In the genomic region with DNA sequence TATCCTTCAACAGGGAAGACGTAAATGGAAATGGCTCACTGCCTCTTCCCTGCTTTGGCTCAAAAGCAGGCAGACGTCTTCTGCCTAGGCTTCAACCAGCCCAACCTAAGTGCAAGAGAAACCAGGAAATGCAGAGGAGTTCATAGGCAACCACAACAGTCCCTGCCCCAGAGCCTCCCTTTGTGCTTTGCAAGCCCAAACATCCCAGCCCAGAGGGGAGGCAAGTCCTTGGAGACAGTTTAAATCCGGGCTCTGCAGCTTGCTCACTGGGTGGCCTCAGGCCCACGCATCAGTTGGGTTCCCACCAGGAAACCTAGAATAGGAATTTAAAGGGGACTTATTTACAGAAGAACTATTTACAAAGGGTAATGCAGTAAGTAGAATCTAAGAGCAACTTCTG, we compare ENCODE assay signal across 12 cellular contexts. TPM values are rescaled to one million over a fixed set of nuclear protein-coding genes. Genes with fewer than 3 reads are reported as not detected.
DNase-seq lines count a peak whose midpoint lies in the region; ATAC-seq lines count a peak whose summit lies in the region.
"Had no signal": no experiment of that assay in that cellular context is flagged by ENCODE, and none has a peak within 500 bp of the region (broad histone marks: within the 10 kb centered on the region; RNA-seq: fewer than 3 reads in every experiment).

No MANE protein-coding gene starts in this region.

- H3K27ac Mint-ChIP-seq in CD8-positive, alpha-beta memory T cell: peak overlapping the region; percentile 58 to 92 (median 86)
- peak overlapping the region; percentile 87 for H3K27ac Mint-ChIP-seq in activated T-helper 1 cell treated with anti-CD3 and anti-CD28 coated beads, Interleukin-12 subunit alpha, Interleukin-12 subunit beta, Interleukin-2, Interleukin-4 antibody, amounts not matched to agents 30 ng/mL and 10 ng/mL and 1 ng/mL, durations not matched to agents 14 hours and 24 hours and 36 hours
- peak overlapping the region; percentile 88 to 98 (median 95) for H3K27ac Mint-ChIP-seq in naive thymus-derived CD8-positive, alpha-beta T cell
- H3K27ac Mint-ChIP-seq: IgD-negative memory B cell had no signal

- peak overlapping the region; percentile 32 for H3K4me3 ChIP-seq in CD8-positive, alpha-beta memory T cell (ENCODE audit: low read length)
- H3K4me3 ChIP-seq: tibial nerve had no signal

- peaks cover 2 to 87% (median 18%) of the 10 kb centered on the region in 3 donors for H3K36me3 Mint-ChIP-seq in CD8-positive, alpha-beta memory T cell
- peaks cover 56% of the 10 kb centered on the region for H3K36me3 Mint-ChIP-seq in activated T-helper 1 cell treated with anti-CD3 and anti-CD28 coated beads, Interleukin-12 subunit alpha, Interleukin-12 subunit beta, Interleukin-2, Interleukin-4 antibody, amounts not matched to agents 30 ng/mL and 10 ng/mL and 1 ng/mL, durations not matched to agents 14 hours and 24 hours and 36 hours (ENCODE audit: low read depth)
- peaks cover 0 to 73% (median 16%) of the 10 kb centered on the region in 3 donors for H3K36me3 Mint-ChIP-seq in naive thymus-derived CD8-positive, alpha-beta T cell

- H3K9me3 ChIP-seq in CD8-positive, alpha-beta memory T cell (ENCODE audit: low read length): no peaks in the 10 kb centered on the region
- H3K9me3 ChIP-seq: neutrophil, tibial nerve had no signal

- peak in 2 of 5 donors; percentile 33 to 67 for DNase-seq in CD8-positive, alpha-beta memory T cell
- DNase-seq in activated T-helper 1 cell treated with anti-CD3 and anti-CD28 coated beads, Interleukin-12 subunit alpha, Interleukin-12 subunit beta, Interleukin-2, Interleukin-4 antibody, amounts not matched to agents 30 ng/mL and 10 ng/mL and 1 ng/mL, durations not matched to agents 14 hours and 24 hours and 36 hours (ENCODE audit: low spot score): no peak
- DNase-seq in naive thymus-derived CD8-positive, alpha-beta T cell: peak in 7 of 10 donors; percentile 40 to 69 (median 54)
- no peak for DNase-seq in NCI-H748 (lab: John Stamatoyannopoulos, UW; ENCODE audit: unreplicated experiment)
- DNase-seq in Ammon's horn (ENCODE audit: low spot score): no peak
- DNase-seq: NCI-H510A had no signal

- peaks cover 18% of the 10 kb centered on the region for H3K36me3 ChIP-seq in CD8-positive, alpha-beta memory T cell (ENCODE audit: insufficient read depth, low read length)
- H3K36me3 ChIP-seq: neutrophil, tibial nerve had no signal

- no peaks in the 10 kb centered on the region for H3K9me3 Mint-ChIP-seq in CD8-positive, alpha-beta memory T cell
- no peaks in the 10 kb centered on the region for H3K9me3 Mint-ChIP-seq in activated T-helper 1 cell treated with anti-CD3 and anti-CD28 coated beads, Interleukin-12 subunit alpha, Interleukin-12 subunit beta, Interleukin-2, Interleukin-4 antibody, amounts not matched to agents 30 ng/mL and 10 ng/mL and 1 ng/mL, durations not matched to agents 14 hours and 24 hours and 36 hours
- H3K9me3 Mint-ChIP-seq in naive thymus-derived CD8-positive, alpha-beta T cell: no peaks in the 10 kb centered on the region
- H3K9me3 Mint-ChIP-seq: IgD-negative memory B cell had no signal

- CTCF ChIA-PET in CD8-positive, alpha-beta memory T cell (lab: Charles Lee): interaction anchor here (1.6 kb wide), 1 partner anchor 12 kb away, joined by 7 read pairs; no protein-coding TSS in a partner anchor

- no peaks in the 10 kb centered on the region for H3K27me3 ChIP-seq in CD8-positive, alpha-beta memory T cell (ENCODE audit: insufficient read depth, low read length, poor library complexity, severe bottlenecking)

- POLR2A ChIA-PET in CD8-positive, alpha-beta memory T cell (lab: Charles Lee): interaction anchor here (1.0 kb wide), 1 partner anchor 35 kb away, joined by 3 read pairs; no protein-coding TSS in a partner anchor
- POLR2A ChIA-PET in naive thymus-derived CD8-positive, alpha-beta T cell (lab: Charles Lee): interaction anchor here (0.7 to 6.1 kb wide), 9 partner anchors 14 to 67 kb away, joined by 3 to 48 read pairs (median 4); no protein-coding TSS in a partner anchor

- peak overlapping the region; percentile 8 to 80 (median 67) for H3K4me3 Mint-ChIP-seq in CD8-positive, alpha-beta memory T cell
- H3K4me3 Mint-ChIP-seq in activated T-helper 1 cell treated with anti-CD3 and anti-CD28 coated beads, Interleukin-12 subunit alpha, Interleukin-12 subunit beta, Interleukin-2, Interleukin-4 antibody, amounts not matched to agents 30 ng/mL and 10 ng/mL and 1 ng/mL, durations not matched to agents 14 hours and 24 hours and 36 hours: peak overlapping the region; percentile 68
- peak overlapping the region; percentile 60 to 88 (median 78) for H3K4me3 Mint-ChIP-seq in naive thymus-derived CD8-positive, alpha-beta T cell

- intact Hi-C loops in activated T-helper 1 cell treated with anti-CD3 and anti-CD28 coated beads, Interleukin-12 subunit alpha, Interleukin-12 subunit beta, Interleukin-2, Interleukin-4 antibody, amounts not matched to agents 30 ng/mL and 10 ng/mL and 1 ng/mL, durations not matched to agents 14 hours and 24 hours and 36 hours (cut with micrococcal nuclease): loop anchor here (1.0 to 2.0 kb wide), 4 partner anchors 10 to 38 kb away; no protein-coding TSS in a partner anchor

- peaks cover 44 to 81% (median 59%) of the 10 kb centered on the region in 3 donors for H3K4me1 Mint-ChIP-seq in CD8-positive, alpha-beta memory T cell
- peaks cover 74% of the 10 kb centered on the region for H3K4me1 Mint-ChIP-seq in activated T-helper 1 cell treated with anti-CD3 and anti-CD28 coated beads, Interleukin-12 subunit alpha, Interleukin-12 subunit beta, Interleukin-2, Interleukin-4 antibody, amounts not matched to agents 30 ng/mL and 10 ng/mL and 1 ng/mL, durations not matched to agents 14 hours and 24 hours and 36 hours (ENCODE audit: low read depth)
- peaks cover 46 to 90% (median 82%) of the 10 kb centered on the region in 4 donors for H3K4me1 Mint-ChIP-seq in naive thymus-derived CD8-positive, alpha-beta T cell

- ATAC-seq in HG02852 (IDR thresholded peaks at IDR 0.05; ENCODE audit: unreplicated experiment) (peak; percentile 58), HG02571 (IDR thresholded peaks at IDR 0.05; ENCODE audit: unreplicated experiment) (no peak)
- ATAC-seq in naive thymus-derived CD8-positive, alpha-beta T cell: peak; percentile 82 to 84

- H3K4me1 ChIP-seq in CD8-positive, alpha-beta memory T cell (ENCODE audit: insufficient read depth, low read length): peaks cover 60% of the 10 kb centered on the region

- no peaks in the 10 kb centered on the region for H3K27me3 Mint-ChIP-seq in CD8-positive, alpha-beta memory T cell
- no peaks in the 10 kb centered on the region for H3K27me3 Mint-ChIP-seq in activated T-helper 1 cell treated with anti-CD3 and anti-CD28 coated beads, Interleukin-12 subunit alpha, Interleukin-12 subunit beta, Interleukin-2, Interleukin-4 antibody, amounts not matched to agents 30 ng/mL and 10 ng/mL and 1 ng/mL, durations not matched to agents 14 hours and 24 hours and 36 hours (ENCODE audit: insufficient read depth)
- H3K27me3 Mint-ChIP-seq in naive thymus-derived CD8-positive, alpha-beta T cell: no peaks in the 10 kb centered on the region

- no peak overlapping the region for H3K27ac ChIP-seq in CD8-positive, alpha-beta memory T cell (ENCODE audit: low read depth, low read length)
- H3K27ac ChIP-seq: epithelial cell of prostate, neutrophil, tibial nerve had no signal

RNA-seq across cellular contexts. Expression of a gene that starts 33.4 kb away (rescaled TPM):
- total RNA-seq in CD8-positive, alpha-beta memory T cell: 100 to 1,000 TPM; 229 to 233 TPM
- 156 TPM for polyA plus RNA-seq in CD8-positive, alpha-beta memory T cell
- 411 and 416 TPM in 2 replicates for total RNA-seq in activated T-helper 1 cell treated with anti-CD3 and anti-CD28 coated beads, Interleukin-12 subunit alpha, Interleukin-12 subunit beta, Interleukin-2, Interleukin-4 antibody, amounts not matched to agents 30 ng/mL and 10 ng/mL and 1 ng/mL, durations not matched to agents 14 hours and 24 hours and 36 hours
- total RNA-seq in naive thymus-derived CD8-positive, alpha-beta T cell: 100 to 1,000 TPM; 384 to 405 TPM
- 100 to 1,000 TPM; 150 to 199 (median 153) TPM for polyA plus RNA-seq in naive thymus-derived CD8-positive, alpha-beta T cell

RNA-seq across cellular contexts. Expression of a gene that starts 52.9 kb away (rescaled TPM):
- 1 to 10 TPM; 1.2 to 1.5 TPM for total RNA-seq in CD8-positive, alpha-beta memory T cell
- polyA plus RNA-seq in CD8-positive, alpha-beta memory T cell: not detected
- 1.7 and 2.0 TPM in 2 replicates for total RNA-seq in activated T-helper 1 cell treated with anti-CD3 and anti-CD28 coated beads, Interleukin-12 subunit alpha, Interleukin-12 subunit beta, Interleukin-2, Interleukin-4 antibody, amounts not matched to agents 30 ng/mL and 10 ng/mL and 1 ng/mL, durations not matched to agents 14 hours and 24 hours and 36 hours
- total RNA-seq in naive thymus-derived CD8-positive, alpha-beta T cell: 10 to 100 TPM; 13.6 to 14.9 TPM
- polyA plus RNA-seq in naive thymus-derived CD8-positive, alpha-beta T cell: 1 to 10 TPM in 2 of 3 donors, under 1 TPM in 1; 0.90 to 3.4 (median 1.0) TPM

Comparison
In these comparisons a context has a peak if more than half of its experiments do, and no peak if none do; other contexts are left out.
1. DNase-seq: peak in naive thymus-derived CD8-positive, alpha-beta T cell (7 of 10); none in activated T-helper 1 cell treated with anti-CD3 and anti-CD28 coated beads, Interleukin-12 subunit alpha, Interleukin-12 subunit beta, Interleukin-2, Interleukin-4 antibody, amounts not matched to agents 30 ng/mL and 10 ng/mL and 1 ng/mL, durations not matched to agents 14 hours and 24 hours and 36 hours (single experiment), NCI-H748 (single experiment) and Ammon's horn (single experiment).
2. Peak in every context shown above with its lines, with median percentiles within 50 percentile points of each other: H3K27ac Mint-ChIP-seq and H3K4me3 Mint-ChIP-seq.